ENCODE assay signal across 30 cellular contexts in the genomic region with DNA sequence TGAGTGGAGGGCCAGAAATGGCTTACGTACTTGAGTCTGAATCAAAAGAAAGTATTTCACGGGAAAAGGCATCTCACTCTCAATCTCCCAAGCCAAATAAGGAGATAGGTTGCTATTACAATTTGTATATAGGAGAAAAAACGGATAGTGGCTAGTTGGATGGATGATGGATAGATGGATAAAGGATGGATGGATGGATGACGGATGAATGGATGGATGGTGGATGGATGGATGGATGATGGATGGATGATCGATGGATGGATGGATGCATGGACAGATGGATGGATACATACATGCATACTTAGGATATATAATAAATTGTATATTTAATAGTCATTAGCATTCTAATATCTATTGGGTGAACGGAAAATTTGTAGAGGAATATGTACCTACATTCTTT.
"Had no signal": no experiment of that assay in that cellular context is flagged by ENCODE, and none has a peak within 500 bp of the region (broad histone marks: within the 10 kb centered on the region; RNA-seq: fewer than 3 reads in every experiment).

No MANE protein-coding gene starts in this region.

- FAIRE-seq: bronchial epithelial cell, TTC549 had no signal

- H3K9me3 ChIP-seq: ascending aorta had no signal

- H3K4me3 ChIP-seq: ascending aorta, cardiac muscle cell had no signal

- ATAC-seq: activated CD8-positive, alpha-beta memory T cell treated with anti-CD3 and anti-CD28 coated beads, Interleukin-2, amount 10 ng/mL, durations not matched to agents 7 days and 5 days; activated CD8-positive, alpha-beta T cell treated with anti-CD3 and anti-CD28 coated beads, Interleukin-2, amount 10 ng/mL, durations not matched to agents 7 days and 5 days; WTC11 had no signal

- H3K27ac ChIP-seq: ascending aorta, cardiac muscle cell, WERI-Rb-1 had no signal

- DNase-seq: activated CD4-positive, alpha-beta memory T cell treated with anti-CD3 and anti-CD28 coated beads, Interleukin-2, amount 10 ng/mL, durations not matched to agents 7 days and 5 days; activated CD4-positive, alpha-beta T cell treated with anti-CD3 and anti-CD28 coated beads for 1 hour; activated CD4-positive, alpha-beta T cell treated with anti-CD3 and anti-CD28 coated beads for 48 hours; activated CD4-positive, alpha-beta T cell treated with anti-CD3 and anti-CD28 coated beads, Interleukin-2, amount 10 ng/mL, durations not matched to agents 7 days and 5 days; activated CD4-positive, alpha-beta T cell treated with anti-CD3 and anti-CD28 coated beads, Interleukin-2, amount 50 U/mL, for 48 hours; activated CD4-positive, CD25-positive, alpha-beta regulatory T cell; activated CD8-positive, alpha-beta memory T cell treated with anti-CD3 and anti-CD28 coated beads for 24 hours; activated CD8-positive, alpha-beta memory T cell treated with anti-CD3 and anti-CD28 coated beads, Interleukin-2, amount 10 ng/mL, durations not matched to agents 7 days and 5 days; activated CD8-positive, alpha-beta memory T cell treated with anti-CD3 and anti-CD28 coated beads, Interleukin-2, amount 50 U/mL, for 48 hours; activated CD8-positive, alpha-beta T cell treated with anti-CD3 and anti-CD28 coated beads, Interleukin-2, amount 10 ng/mL, durations not matched to agents 7 days and 5 days; activated effector memory CD4-positive, alpha-beta T cell treated with Interleukin-2 at 50 U/mL for 16 hours; activated gamma-delta T cell; activated naive CD4-positive, alpha-beta T cell treated with anti-CD3 and anti-CD28 coated beads, Interleukin-2, amount 10 ng/mL, durations not matched to agents 7 days and 5 days; activated naive CD4-positive, alpha-beta T cell treated with Interleukin-2 at 50 U/mL for 16 hours; activated naive CD8-positive, alpha-beta T cell treated with anti-CD3 and anti-CD28 coated beads, Interleukin-2, amount 10 ng/mL, durations not matched to agents 7 days and 5 days; activated naive CD8-positive, alpha-beta T cell treated with anti-CD3 and anti-CD28 coated beads, Interleukin-2, amount 50 U/mL, for 24 hours; activated T-cell treated with anti-CD3 and anti-CD28 coated beads, Interleukin-2, amount 50 U/mL, for 24 hours; activated T-cell treated with anti-CD3 and anti-CD28 coated beads, Interleukin-2, amount 50 U/mL, for 48 hours; amygdala; anterior cingulate cortex; caudate nucleus; cerebellar nuclear complex; T-helper 2 cell; T-helper 9 cell; WERI-Rb-1 had no signal

- H3K27me3 ChIP-seq: ascending aorta, cardiac muscle cell had no signal

- H3K36me3 ChIP-seq: ascending aorta, cardiac muscle cell, WERI-Rb-1 had no signal
